1 cellular context compared by ENCODE assay signal in genomic region chr1:93179886-93180722, GRCh38.
A peak's percentile ranks its signal among the peaks of the same experiment; 100 is the strongest.
TF ChIP-seq lines count a peak whose summit lies in the region.

Gene TMED5 (minus strand): TSS chr1:93180413. CDS start chr1:93180242, 171 bp downstream.

TF ChIP-seq in liver, 16 proteins besides CTCF, POLR2A, EP300 and RAD21 (continued from another document):
- TF ChIP-seq ZBTB33 (IDR thresholded peaks at IDR 0.05), result peak; percentile 49
TF ChIP-seq in liver: peak in this region for 12.
